Comparison of ENCODE assay signal across 1 cellular context in genomic region chr2:63893163-63893562, GRCh38.
TF ChIP-seq lines count a peak whose summit lies in the region.

No MANE protein-coding gene starts in this region.

TF ChIP-seq in H1, 55 proteins besides CTCF, POLR2A, EP300 and RAD21:
- TF ChIP-seq POLR2AphosphoS5 (IDR thresholded peaks at IDR 0.05; ENCODE audit: low read depth, low read length) (peak; percentile 73), RXRA (IDR thresholded peaks at IDR 0.05; ENCODE audit: insufficient read depth, low read depth, low read length) (no peak), ATF2 (IDR thresholded peaks at IDR 0.05; ENCODE audit: low read length) (peak; percentile 83), RNF2 (IDR thresholded peaks at IDR 0.05; ENCODE audit: borderline replicate concordance, low read depth, low read length, missing control alignments, poor library complexity, severe bottlenecking) (no peak)
TF ChIP-seq in H1: peak in this region for 2.
